8 cellular contexts compared by ENCODE assay signal in the genomic region with DNA sequence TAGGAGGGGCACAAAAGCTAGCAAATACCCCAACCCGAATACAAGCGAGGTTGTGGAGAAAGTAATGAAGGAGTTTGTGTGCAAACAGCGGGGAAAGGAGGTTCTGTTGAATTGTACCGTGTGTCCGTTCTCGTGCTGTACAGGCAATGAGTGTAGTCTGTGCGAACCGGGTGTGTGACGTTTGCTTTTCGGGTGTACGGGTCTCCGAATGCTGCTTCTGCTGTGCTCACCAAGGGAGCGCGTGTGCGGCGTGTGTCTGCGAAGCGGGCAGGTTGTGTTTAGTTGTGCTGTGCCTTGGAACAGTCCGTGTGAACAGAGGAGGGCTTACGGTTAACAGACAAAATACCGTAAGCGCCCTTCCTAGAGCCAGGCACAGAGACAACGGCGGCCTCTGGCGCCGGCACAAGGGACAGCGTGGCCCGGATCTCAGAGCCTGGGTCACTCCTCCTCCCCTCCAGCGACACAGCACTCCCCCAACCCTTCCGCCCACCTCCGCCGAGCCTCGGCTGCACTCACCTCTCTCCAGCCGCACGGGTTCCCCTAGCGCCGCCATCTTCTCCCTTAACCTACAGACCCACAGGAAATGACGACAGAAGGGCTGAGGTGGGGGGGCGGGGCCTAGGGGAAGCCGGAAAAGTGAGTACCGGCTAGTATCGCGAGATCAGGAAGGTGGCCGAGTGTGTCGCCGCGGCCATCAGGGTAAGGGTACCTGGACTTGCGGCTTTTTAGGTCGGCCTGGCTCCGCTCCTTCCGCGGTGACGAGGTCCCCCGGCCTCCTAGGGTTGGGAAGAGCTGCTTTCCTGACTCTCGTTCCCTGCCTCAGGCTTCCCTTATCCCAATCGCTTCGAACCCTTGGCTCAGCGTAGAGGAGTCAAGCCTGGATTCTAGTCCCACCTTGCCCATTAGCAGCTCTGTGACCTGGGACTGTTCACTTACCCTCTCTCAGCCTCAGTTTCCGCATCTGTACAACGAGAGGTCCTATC. TPM values are rescaled to one million over a fixed set of nuclear protein-coding genes. Genes with fewer than 3 reads are reported as not detected.
DNase-seq lines count a peak whose midpoint lies in the region; ATAC-seq and TF ChIP-seq lines count a peak whose summit lies in the region.

A gene with protein sequence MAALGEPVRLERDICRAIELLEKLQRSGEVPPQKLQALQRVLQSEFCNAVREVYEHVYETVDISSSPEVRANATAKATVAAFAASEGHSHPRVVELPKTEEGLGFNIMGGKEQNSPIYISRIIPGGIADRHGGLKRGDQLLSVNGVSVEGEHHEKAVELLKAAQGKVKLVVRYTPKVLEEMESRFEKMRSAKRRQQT (minus strand): TSS at position 570 of the 983 bp plus-strand sequence. CDS start 17 bp downstream, at position 553.

- ATAC-seq in GM19023 (IDR thresholded peaks at IDR 0.05; ENCODE audit: unreplicated experiment) (peak; percentile 98), HG03280 (IDR thresholded peaks at IDR 0.05; ENCODE audit: unreplicated experiment) (peak; percentile 95)
- ATAC-seq in activated CD4-positive, CD25-positive, alpha-beta regulatory T cell treated with anti-CD3 and anti-CD28 coated beads, Interleukin-2, amount 50 U/mL, for 24 hours = peak; percentile 94

- peak; percentile 93 for DNase-seq in AG10803 (ENCODE audit: low read depth)
- peak; percentile 84 for DNase-seq in NCI-H345 treated with DMSO at 0.1 percent for 48 hours (lab: John Stamatoyannopoulos, UW; ENCODE audit: unreplicated experiment)
- peak; percentile 98 for DNase-seq in cerebellar cortex (ENCODE audit: low spot score)
- DNase-seq in kidney epithelial cell (ENCODE audit: low read depth) = peak; percentile 80
- peak; percentile 93 for DNase-seq in stimulated activated CD4-positive, alpha-beta T cell treated with anti-CD3 and anti-CD28 coated beads, Interleukin-15, amount 100 ng/mL, for 48 hours (ENCODE audit: low read depth in 2 of 2)

- H3K4me3 ChIP-seq in AG10803 (ENCODE audit: low read length) (peak within 1 kb of the TSS; percentile 99), kidney epithelial cell (ENCODE audit: low read depth, low read length) (peak within 1 kb of the TSS; percentile 98)

- no peaks in the 10 kb centered on the region for H3K36me3 ChIP-seq in kidney epithelial cell (ENCODE audit: control insufficient read depth, insufficient read depth, low read length)

- no peaks in the 10 kb centered on the region for H3K27me3 ChIP-seq in kidney epithelial cell (ENCODE audit: control insufficient read depth, insufficient read depth, low read length)

- TF ChIP-seq CTCF in AG10803 (conservative IDR thresholded peaks at IDR 0.05; ENCODE audit: low read length) (no peak), kidney epithelial cell (IDR thresholded peaks at IDR 0.05; ENCODE audit: insufficient read depth, low read length, poor library complexity, severe bottlenecking) (no peak)

RNA-seq across cellular contexts. Expression of the gene that starts here (rescaled TPM):
- 38.4 and 41.4 TPM in 2 replicates for total RNA-seq in kidney epithelial cell

Comparison
In these comparisons a context has a peak if more than half of its experiments do, and no peak if none do; other contexts are left out.
1. Peak in every context shown above with its lines: DNase-seq, ATAC-seq and H3K4me3 ChIP-seq.